In genomic region chr2:192091480-192091879, GRCh38 we compare ENCODE assay signal across 19 cellular contexts.
DNase-seq lines count a peak whose midpoint lies in the region; ATAC-seq lines count a peak whose summit lies in the region.
"Had no signal": no experiment of that assay in that cellular context is flagged by ENCODE, and none has a peak within 500 bp of the region (broad histone marks: within the 10 kb centered on the region; RNA-seq: fewer than 3 reads in every experiment).

No MANE protein-coding gene starts in this region.

- H3K9me3 ChIP-seq in adipocyte (ENCODE audit: control insufficient read depth, low read length), result no peaks in the 10 kb centered on the region
- H3K9me3 ChIP-seq: BLaER1, SK-N-SH had no signal

- H3K4me1 ChIP-seq in adipocyte (ENCODE audit: control insufficient read depth, insufficient read depth, low read length), result peaks cover 15% of the 10 kb centered on the region
- H3K4me1 ChIP-seq: BLaER1 had no signal

- no peaks in the 10 kb centered on the region for H3K36me3 ChIP-seq in adipocyte (ENCODE audit: control insufficient read depth, insufficient read depth, low read length, severe bottlenecking)
- H3K36me3 ChIP-seq: BLaER1 had no signal

- no peaks in the 10 kb centered on the region for H3K27me3 ChIP-seq in adipocyte (replicated peaks; ENCODE audit: control insufficient read depth, insufficient read depth, low read length)
- H3K27me3 ChIP-seq: BLaER1 had no signal

- H3K9ac ChIP-seq in adipocyte (ENCODE audit: low read length), result no peak overlapping the region
- H3K9ac ChIP-seq: BLaER1, SK-N-SH had no signal

- no peak for ATAC-seq in HG02981 (IDR thresholded peaks at IDR 0.05; ENCODE audit: unreplicated experiment)
- ATAC-seq: CD8-positive, alpha-beta T cell had no signal

- peak; percentile 62 for DNase-seq in NCI-H748 treated with DMSO at 0.1 percent for 48 hours (lab: John Stamatoyannopoulos, UW)
- DNase-seq in NCI-H748 (lab: John Stamatoyannopoulos, UW; ENCODE audit: unreplicated experiment), result no peak
- DNase-seq in LHCN-M2 (ENCODE audit: low read depth), result peak; percentile 38
- DNase-seq in adipocyte (ENCODE audit: low read depth), result peak; percentile 5
- DNase-seq in SK-N-DZ (ENCODE audit: low spot score), result no peak
- no peak for DNase-seq in mesenteric fat pad (ENCODE audit: low spot score)
- DNase-seq: Calu3; CD8-positive, alpha-beta T cell; DND-41; H9; NCI-H1105 treated with DMSO at 0.1 percent for 48 hours; NCI-H2081 treated with DMSO at 0.1 percent for 48 hours; NCI-H2227 treated with DMSO at 0.1 percent for 48 hours; OCI-M1; Right ventricle myocardium superior; SK-N-SH; T-helper 1 cell had no signal

- H3K4me3 ChIP-seq in adipocyte (ENCODE audit: low read length), result no peak overlapping the region
- H3K4me3 ChIP-seq: BLaER1 had no signal

Comparison
In these comparisons a context has a peak if more than half of its experiments do, and no peak if none do; other contexts are left out.
1. DNase-seq: peak in NCI-H748 treated with DMSO at 0.1 percent for 48 hours (single experiment), LHCN-M2 (single experiment) and adipocyte (single experiment); none in NCI-H748 (single experiment), SK-N-DZ (single experiment) and mesenteric fat pad (single experiment).